Comparison of ENCODE assay signal across 8 cellular contexts in genomic region chr15:37880009-37880834, GRCh38.
DNase-seq lines count a peak whose midpoint lies in the region; ATAC-seq, FAIRE-seq and TF ChIP-seq lines count a peak whose summit lies in the region.

No MANE protein-coding gene starts in this region.

- H3K9ac ChIP-seq in adipocyte (ENCODE audit: low read length) = peak overlapping the region; percentile 32

- peaks cover 34% of the 10 kb centered on the region for H3K4me1 ChIP-seq in adipocyte (ENCODE audit: control insufficient read depth, insufficient read depth, low read length)

- H3K4me3 ChIP-seq in GM12864 (ENCODE audit: low read depth, low read length) (no peak overlapping the region), adipocyte (ENCODE audit: low read length) (no peak overlapping the region)

- no peaks in the 10 kb centered on the region for H3K9me3 ChIP-seq in adipocyte (ENCODE audit: control insufficient read depth, low read length)

- no peak overlapping the region for H3K27ac ChIP-seq in 22Rv1

- no peaks in the 10 kb centered on the region for H3K27me3 ChIP-seq in adipocyte (replicated peaks; ENCODE audit: control insufficient read depth, insufficient read depth, low read length)

- ATAC-seq in GM21423 (IDR thresholded peaks at IDR 0.05; ENCODE audit: unreplicated experiment) (no peak), GM21381 (IDR thresholded peaks at IDR 0.05; ENCODE audit: unreplicated experiment) (no peak)

- peak; percentile 78 for TF ChIP-seq CTCF in 22Rv1 (IDR thresholded peaks at IDR 0.05)
- peak; percentile 53 for TF ChIP-seq CTCF in GM12864 (IDR thresholded peaks at IDR 0.05; ENCODE audit: low read depth, low read length, missing control alignments)

- peak; percentile 2 for DNase-seq in GM12864 (ENCODE audit: low read depth)
- DNase-seq in NCI-H1694 (lab: John Stamatoyannopoulos, UW) = peak; percentile 32
- peak; percentile 78 for DNase-seq in adipocyte (ENCODE audit: low read depth)
- peak; percentile 69 for DNase-seq in iris pigment epithelial cell (ENCODE audit: low read depth)
- peak; percentile 35 for DNase-seq in urothelium cell line (ENCODE audit: low spot score)

- peak; percentile 66 for FAIRE-seq in urothelium cell line (lab: Jason Lieb, UNC)

- H3K36me3 ChIP-seq in adipocyte (ENCODE audit: control insufficient read depth, insufficient read depth, low read length, severe bottlenecking) = no peaks in the 10 kb centered on the region

Comparison
In these comparisons a context has a peak if more than half of its experiments do, and no peak if none do; other contexts are left out.
1. DNase-seq: peak in every context shown above with its lines; median percentile 78 in adipocyte; 69 in iris pigment epithelial cell; 35 in urothelium cell line; 32 in NCI-H1694; 2 in GM12864.